ENCODE assay signal across 17 cellular contexts in the genomic region with DNA sequence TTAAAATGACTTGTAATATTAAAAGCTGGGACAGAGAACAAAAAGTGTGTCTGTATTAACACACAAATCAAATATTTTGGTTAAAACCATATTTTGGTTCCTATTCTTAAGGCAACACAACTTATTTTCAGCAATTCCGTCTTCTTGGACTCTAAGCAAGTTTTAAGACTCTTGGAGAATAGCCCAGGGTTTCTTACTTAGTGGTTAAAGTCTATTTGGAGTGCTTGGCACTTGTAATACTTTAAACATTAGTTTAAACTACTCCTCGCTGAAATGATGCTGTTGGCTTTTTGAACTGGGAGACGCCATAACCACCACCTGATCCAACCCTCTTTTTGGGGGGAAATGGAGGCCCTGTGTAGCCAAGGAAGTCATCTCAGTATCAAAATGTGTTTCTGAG.
"Had no signal": no experiment of that assay in that cellular context is flagged by ENCODE, and none has a peak within 500 bp of the region (broad histone marks: within the 10 kb centered on the region; RNA-seq: fewer than 3 reads in every experiment).

No MANE protein-coding gene starts in this region.

- H3K27ac Mint-ChIP-seq: naive thymus-derived CD4-positive, alpha-beta T cell; nephron progenitor cell; stimulated activated memory B cell treated with anti-CD40 and anti-IgM and Interleukin-4, amounts not matched to agents 10 μg/mL and 1 μg/mL and 100 μg/mL, for 72 hours; stimulated activated naive CD8-positive, alpha-beta T cell treated with anti-CD3 and anti-CD28 coated beads, Interleukin-15, Interleukin-2, amounts not matched to agents 100 ng/mL and 50 ng/mL, for 24 hours; type B pancreatic cell had no signal

- ATAC-seq: heart left ventricle; naive thymus-derived CD4-positive, alpha-beta T cell; sciatic nerve; stimulated activated memory B cell treated with anti-CD40 and anti-IgM and Interleukin-4, amounts not matched to agents 10 μg/mL and 1 μg/mL and 100 μg/mL, for 72 hours had no signal

- H3K27me3 Mint-ChIP-seq: stimulated activated memory B cell treated with anti-CD40 and anti-IgM and Interleukin-4, amounts not matched to agents 10 μg/mL and 1 μg/mL and 100 μg/mL, for 72 hours; stimulated activated naive CD8-positive, alpha-beta T cell treated with anti-CD3 and anti-CD28 coated beads, Interleukin-15, Interleukin-2, amounts not matched to agents 100 ng/mL and 50 ng/mL, for 24 hours had no signal

- H3K9me3 Mint-ChIP-seq: nephron progenitor cell; stimulated activated memory B cell treated with anti-CD40 and anti-IgM and Interleukin-4, amounts not matched to agents 10 μg/mL and 1 μg/mL and 100 μg/mL, for 72 hours; stimulated activated naive CD8-positive, alpha-beta T cell treated with anti-CD3 and anti-CD28 coated beads, Interleukin-15, Interleukin-2, amounts not matched to agents 100 ng/mL and 50 ng/mL, for 24 hours; type B pancreatic cell had no signal

- H3K4me3 Mint-ChIP-seq: naive thymus-derived CD4-positive, alpha-beta T cell; nephron progenitor cell; stimulated activated memory B cell treated with anti-CD40 and anti-IgM and Interleukin-4, amounts not matched to agents 10 μg/mL and 1 μg/mL and 100 μg/mL, for 72 hours; stimulated activated naive CD8-positive, alpha-beta T cell treated with anti-CD3 and anti-CD28 coated beads, Interleukin-15, Interleukin-2, amounts not matched to agents 100 ng/mL and 50 ng/mL, for 24 hours; type B pancreatic cell had no signal

- DNase-seq: cerebellar nuclear complex; colonic mucosa; effector CD4-positive, alpha-beta T cell; foreskin melanocyte; heart left ventricle; hippocampal formation; mammary epithelial cell; naive thymus-derived CD4-positive, alpha-beta T cell; nephron progenitor cell; spleen; stimulated activated CD4-positive, alpha-beta T cell treated with anti-CD3 and anti-CD28 coated beads, Interleukin-15, amount 100 ng/mL, for 24 hours; stimulated activated CD4-positive, alpha-beta T cell treated with anti-CD3 and anti-CD28 coated beads, Interleukin-1b, Interleukin-23, amount 100 ng/mL, for 48 hours; stimulated activated CD4-positive, alpha-beta T cell treated with anti-CD3 and anti-CD28 coated beads, Interleukin-4, amount 100 ng/mL, for 24 hours had no signal

- H3K4me3 ChIP-seq: colonic mucosa, heart left ventricle, spleen had no signal

- H3K4me1 Mint-ChIP-seq: naive thymus-derived CD4-positive, alpha-beta T cell; stimulated activated memory B cell treated with anti-CD40 and anti-IgM and Interleukin-4, amounts not matched to agents 10 μg/mL and 1 μg/mL and 100 μg/mL, for 72 hours had no signal

- H3K27me3 ChIP-seq: colonic mucosa, heart left ventricle, spleen had no signal

- H3K36me3 ChIP-seq: colonic mucosa had no signal

- H3K9me3 ChIP-seq: colonic mucosa, heart left ventricle, spleen had no signal

- H3K27ac ChIP-seq: colonic mucosa, heart left ventricle, spleen had no signal
